Comparison of ENCODE assay signal across 21 cellular contexts in genomic region chr1:216518844-216519627, GRCh38.
"Had no signal": no experiment of that assay in that cellular context is flagged by ENCODE, and none has a peak within 500 bp of the region (broad histone marks: within the 10 kb centered on the region; RNA-seq: fewer than 3 reads in every experiment).

No MANE protein-coding gene starts in this region.

- H3K36me3 Mint-ChIP-seq: activated naive CD4-positive, alpha-beta T cell treated with anti-CD3 and anti-CD28 coated beads, Interleukin-2, amount 50 U/mL, for 24 hours; naive thymus-derived CD4-positive, alpha-beta T cell; neural progenitor cell; stimulated activated effector memory CD8-positive, alpha-beta T cell treated with anti-CD3 and anti-CD28 coated beads, Interleukin-12 subunit alpha, Interleukin-12 subunit beta, amount 100 ng/mL, for 72 hours had no signal

- H3K9me3 Mint-ChIP-seq: activated CD4-positive, alpha-beta T cell treated with anti-CD3 and anti-CD28 coated beads, Interleukin-2, amount 10 ng/mL, durations not matched to agents 24 days and 14 days; activated naive CD4-positive, alpha-beta T cell treated with anti-CD3 and anti-CD28 coated beads, Interleukin-2, amount 50 U/mL, for 24 hours; neural progenitor cell; T-helper 1 cell treated with Interleukin-12 subunit alpha and Interleukin-12 subunit beta and Interleukin-4 antibody, amounts not matched to agents 30 μg/mL and 1 μg/mL, for 36 hours had no signal

- H3K27ac Mint-ChIP-seq: activated CD4-positive, alpha-beta T cell treated with anti-CD3 and anti-CD28 coated beads, Interleukin-2, amount 10 ng/mL, durations not matched to agents 24 days and 14 days; activated naive CD4-positive, alpha-beta T cell treated with anti-CD3 and anti-CD28 coated beads, Interleukin-2, amount 50 U/mL, for 24 hours; naive thymus-derived CD4-positive, alpha-beta T cell; neural progenitor cell; stimulated activated effector memory CD8-positive, alpha-beta T cell treated with anti-CD3 and anti-CD28 coated beads, Interleukin-12 subunit alpha, Interleukin-12 subunit beta, amount 100 ng/mL, for 72 hours; T-helper 1 cell treated with Interleukin-12 subunit alpha and Interleukin-12 subunit beta and Interleukin-4 antibody, amounts not matched to agents 30 μg/mL and 1 μg/mL, for 36 hours had no signal

- H3K4me2 ChIP-seq: hepatocyte, neural progenitor cell had no signal

- H3K4me1 ChIP-seq: breast epithelium, neural progenitor cell, prostate gland, right atrium auricular region had no signal

- H3K27me3 ChIP-seq: breast epithelium, hepatocyte, neural progenitor cell, right atrium auricular region, stomach had no signal

- H3K27me3 Mint-ChIP-seq: activated CD4-positive, alpha-beta T cell treated with anti-CD3 and anti-CD28 coated beads, Interleukin-2, amount 10 ng/mL, durations not matched to agents 24 days and 14 days; activated naive CD4-positive, alpha-beta T cell treated with anti-CD3 and anti-CD28 coated beads, Interleukin-2, amount 50 U/mL, for 24 hours; naive thymus-derived CD4-positive, alpha-beta T cell had no signal

- H3K9me3 ChIP-seq: breast epithelium, prostate gland, right atrium auricular region, stomach had no signal

- H3K79me2 ChIP-seq: hepatocyte had no signal

- H3K4me3 ChIP-seq: breast epithelium, coronary artery, hepatocyte, neural progenitor cell, prostate gland, right atrium auricular region, skin epidermis, stomach had no signal

- DNase-seq: activated CD4-positive, alpha-beta T cell treated with anti-CD3 and anti-CD28 coated beads, Interleukin-2, amount 10 ng/mL, durations not matched to agents 24 days and 14 days; activated CD8-positive, alpha-beta memory T cell treated with anti-CD3 and anti-CD28 coated beads, Interleukin-2, amount 50 U/mL, for 48 hours; activated gamma-delta T cell; effector CD4-positive, alpha-beta T cell; left cardiac atrium; mesenchymal stem cell; naive thymus-derived CD4-positive, alpha-beta T cell; stimulated activated CD4-positive, alpha-beta T cell treated with anti-CD3 and anti-CD28 coated beads, Interleukin-4, amount 100 ng/mL, for 24 hours; stomach; trophoblast cell had no signal

- H3K27ac ChIP-seq: breast epithelium, coronary artery, hepatocyte, neural progenitor cell, prostate gland, right atrium auricular region, skin epidermis, stomach had no signal

- H2AFZ ChIP-seq: hepatocyte, neural progenitor cell had no signal

- H3K36me3 ChIP-seq: breast epithelium, neural progenitor cell, prostate gland, right atrium auricular region, stomach had no signal

- H3K4me1 Mint-ChIP-seq: activated CD4-positive, alpha-beta T cell treated with anti-CD3 and anti-CD28 coated beads, Interleukin-2, amount 10 ng/mL, durations not matched to agents 24 days and 14 days; activated naive CD4-positive, alpha-beta T cell treated with anti-CD3 and anti-CD28 coated beads, Interleukin-2, amount 50 U/mL, for 24 hours; stimulated activated effector memory CD8-positive, alpha-beta T cell treated with anti-CD3 and anti-CD28 coated beads, Interleukin-12 subunit alpha, Interleukin-12 subunit beta, amount 100 ng/mL, for 72 hours had no signal

- ATAC-seq: esophagus mucosa; left cardiac atrium; naive thymus-derived CD4-positive, alpha-beta T cell; stimulated activated effector memory CD8-positive, alpha-beta T cell treated with anti-CD3 and anti-CD28 coated beads, Interleukin-12 subunit alpha, Interleukin-12 subunit beta, amount 100 ng/mL, for 72 hours had no signal

- H3K9ac ChIP-seq: neural progenitor cell had no signal

- H3K4me3 Mint-ChIP-seq: activated CD4-positive, alpha-beta T cell treated with anti-CD3 and anti-CD28 coated beads, Interleukin-2, amount 10 ng/mL, durations not matched to agents 24 days and 14 days; activated naive CD4-positive, alpha-beta T cell treated with anti-CD3 and anti-CD28 coated beads, Interleukin-2, amount 50 U/mL, for 24 hours; naive thymus-derived CD4-positive, alpha-beta T cell; neural progenitor cell; stimulated activated effector memory CD8-positive, alpha-beta T cell treated with anti-CD3 and anti-CD28 coated beads, Interleukin-12 subunit alpha, Interleukin-12 subunit beta, amount 100 ng/mL, for 72 hours; T-helper 1 cell treated with Interleukin-12 subunit alpha and Interleukin-12 subunit beta and Interleukin-4 antibody, amounts not matched to agents 30 μg/mL and 1 μg/mL, for 36 hours had no signal
